6 cellular contexts compared by ENCODE assay signal in genomic region chr19:35775046-35775297, GRCh38. TPM values are rescaled to one million over a fixed set of nuclear protein-coding genes. Genes with fewer than 3 reads are reported as not detected.
A peak's percentile ranks its signal among the peaks of the same experiment; 100 is the strongest.
DNase-seq lines count a peak whose midpoint lies in the region; ATAC-seq and TF ChIP-seq lines count a peak whose summit lies in the region.

No MANE protein-coding gene starts in this region.

- TF ChIP-seq CTCF in NB4 (IDR thresholded peaks at IDR 0.05; ENCODE audit: low read depth, low read length): no peak
- no peak for TF ChIP-seq CTCF in epithelial cell of proximal tubule (conservative IDR thresholded peaks at IDR 0.05; ENCODE audit: low read depth, low read length)

- H3K27ac ChIP-seq in skin epidermis: no peak overlapping the region

- DNase-seq in NB4 (ENCODE audit: low read depth) (no peak), epithelial cell of proximal tubule (ENCODE audit: low read depth) (no peak)

- TF ChIP-seq POLR2A in NB4 (IDR thresholded peaks at IDR 0.05; ENCODE audit: extremely low read depth, insufficient read length): no peak

- ATAC-seq in GM19351 (IDR thresholded peaks at IDR 0.05; ENCODE audit: unreplicated experiment) (no peak), HG02623 (IDR thresholded peaks at IDR 0.05; ENCODE audit: unreplicated experiment) (no peak), GM18511 (IDR thresholded peaks at IDR 0.05; ENCODE audit: unreplicated experiment) (no peak)

- peak overlapping the region; percentile 16 for H3K4me3 ChIP-seq in NB4 (ENCODE audit: low read depth, low read length)
- H3K4me3 ChIP-seq in epithelial cell of proximal tubule (ENCODE audit: low read depth, low read length): peak overlapping the region; percentile 62
- H3K4me3 ChIP-seq in skin epidermis: peak overlapping the region; percentile 54 to 96 (median 87)

RNA-seq across cellular contexts. Expression of gene ARHGAP33, which starts 0.4 kb away (rescaled TPM):
- 2.6 and 13.3 TPM in 2 replicates for total RNA-seq in epithelial cell of proximal tubule

RNA-seq across cellular contexts. Expression of gene PROSER3, which starts 17.0 kb away (rescaled TPM):
- 14.3 and 14.7 TPM in 2 replicates for total RNA-seq in epithelial cell of proximal tubule

RNA-seq across cellular contexts. Expression of gene HSPB6, which starts 18.1 kb away (rescaled TPM):
- 0.14 and 2.0 TPM in 2 replicates for total RNA-seq in epithelial cell of proximal tubule

RNA-seq across cellular contexts. Expression of gene LIN37, which starts 26.6 kb away (rescaled TPM):
- total RNA-seq in epithelial cell of proximal tubule: 12.7 and 18.9 TPM in 2 replicates

RNA-seq across cellular contexts. Expression of gene PSENEN, which starts 29.5 kb away (rescaled TPM):
- total RNA-seq in epithelial cell of proximal tubule: 49.6 and 63.7 TPM in 2 replicates

Comparison
In these comparisons a context has a peak if more than half of its experiments do, and no peak if none do; other contexts are left out.
1. H3K4me3 ChIP-seq: peak in every context shown above with its lines; median percentile 87 in skin epidermis; 62 in epithelial cell of proximal tubule; 16 in NB4.